ENCODE assay signal across 12 cellular contexts in the genomic region with DNA sequence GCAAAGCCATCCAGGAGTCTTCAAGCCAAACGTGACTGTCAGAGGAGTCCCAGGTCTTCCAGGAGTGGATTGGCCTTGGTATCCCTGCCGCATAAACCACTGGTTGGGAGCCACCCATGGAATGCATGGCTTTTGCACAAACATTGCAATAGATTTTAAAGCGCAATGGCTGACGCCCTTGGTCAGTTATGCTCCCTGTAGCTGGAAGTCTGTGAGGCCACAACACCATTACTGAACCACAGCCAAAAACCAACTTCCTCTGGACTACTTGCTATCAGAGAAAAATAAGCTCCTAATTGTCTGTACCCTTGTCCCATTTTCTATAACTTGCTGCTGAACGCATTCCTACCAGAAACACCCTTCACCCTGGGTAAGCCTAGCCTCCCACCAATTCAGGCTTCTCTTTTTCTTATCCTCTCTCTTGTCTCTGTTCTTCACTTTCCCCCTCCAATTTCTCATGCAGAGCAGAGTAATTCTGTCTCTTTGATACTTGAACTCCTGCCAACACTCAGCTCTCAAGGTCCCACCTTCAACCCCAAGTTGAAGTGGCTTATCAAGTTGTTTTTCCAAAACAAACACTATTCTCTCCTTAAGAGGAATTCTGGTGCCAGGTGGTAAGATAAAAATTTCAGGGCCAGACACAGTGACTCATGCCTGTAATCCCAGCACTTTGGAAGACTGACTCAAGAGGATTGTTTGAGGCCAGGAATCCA.
A peak's percentile ranks its signal among the peaks of the same experiment; 100 is the strongest.
DNase-seq lines count a peak whose midpoint lies in the region; ATAC-seq, FAIRE-seq and TF ChIP-seq lines count a peak whose summit lies in the region.
"Had no signal": no experiment of that assay in that cellular context is flagged by ENCODE, and none has a peak within 500 bp of the region (broad histone marks: within the 10 kb centered on the region; RNA-seq: fewer than 3 reads in every experiment).

No MANE protein-coding gene starts in this region.

- no peak overlapping the region for H3K4me3 ChIP-seq in tibial nerve
- H3K4me3 ChIP-seq: vagina had no signal

- H3K27ac ChIP-seq in RWPE1 (peak overlapping the region; percentile 44; the same call in 1 of the 2 replicates), foreskin keratinocyte (no peak overlapping the region), tibial nerve (no peak overlapping the region)
- H3K27ac ChIP-seq: vagina had no signal

- no peak for TF ChIP-seq CTCF in RWPE1 (conservative IDR thresholded peaks at IDR 0.05; ENCODE audit: low read depth)
- no peak for TF ChIP-seq CTCF in foreskin keratinocyte (conservative IDR thresholded peaks at IDR 0.05)
- TF ChIP-seq CTCF in tibial nerve (IDR thresholded peaks at IDR 0.05): no peak

- H3K9me3 ChIP-seq in tibial nerve: peaks cover 0 to 13% (median 4%) of the 10 kb centered on the region in 4 donors
- H3K9me3 ChIP-seq: vagina had no signal

- FAIRE-seq in frontal cortex (lab: Jason Lieb, UNC): no peak

- DNase-seq in Caki2 (ENCODE audit: low read depth): peak; percentile 27
- DNase-seq in LHCN-M2 (ENCODE audit: low read depth): peak; percentile 70
- no peak for DNase-seq in RWPE1 (ENCODE audit: low spot score)
- DNase-seq in foreskin keratinocyte: peak; percentile 30 to 61
- DNase-seq in NOMO-1 treated with DMSO at 0.1 percent for 48 hours (lab: John Stamatoyannopoulos, UW; ENCODE audit: unreplicated experiment): no peak
- DNase-seq in tibial nerve (ENCODE audit: low spot score in 2 of 2): no peak
- no peak for DNase-seq in activated CD4-positive, CD25-positive, alpha-beta regulatory T cell treated with anti-CD3 and anti-CD28 coated beads, Interleukin-2, amount 50 U/mL, for 72 hours
- no peak for DNase-seq in frontal cortex (ENCODE audit: low spot score in 2 of 2)
- DNase-seq: NCI-H2081 treated with DMSO at 0.1 percent for 48 hours, retina, T-helper 1 cell had no signal

- 81 to 88% methylated on average over 5 of the region's 5 CpGs for WGBS in tibial nerve, 2 donors

- in situ Hi-C loops in Caki2 (cut with HindIII; ENCODE audit: low pct_unique_long_range_greater_than_20kb, low sequenced_read_pairs): no loop called here

- no peak for TF ChIP-seq POLR2A in tibial nerve (IDR thresholded peaks at IDR 0.05)

- TF ChIP-seq EP300 in tibial nerve (IDR thresholded peaks at IDR 0.05): no peak

- H3K36me3 ChIP-seq in tibial nerve: no peaks in the 10 kb centered on the region
- H3K36me3 ChIP-seq: vagina had no signal

- H3K27me3 ChIP-seq in foreskin keratinocyte (no peaks in the 10 kb centered on the region), tibial nerve (no peaks in the 10 kb centered on the region)
- H3K27me3 ChIP-seq: vagina had no signal

- CTCF ChIA-PET in RWPE1 (lab: Yijun Ruan, JAX): no interaction called here

- no peaks in the 10 kb centered on the region for H3K4me1 ChIP-seq in foreskin keratinocyte
- H3K4me1 ChIP-seq in tibial nerve: peaks cover 0 to 24% (median 0%) of the 10 kb centered on the region in 4 donors

- POLR2A ChIA-PET in RWPE1 (lab: Yijun Ruan, JAX; ENCODE audit: low non-redundant PET): no interaction called here

- ATAC-seq in foreskin keratinocyte: peak; percentile 83

Comparison
In these comparisons a context has a peak if more than half of its experiments do, and no peak if none do; other contexts are left out.
1. DNase-seq: peak in Caki2 (single experiment), LHCN-M2 (single experiment) and foreskin keratinocyte (2 of 2); none in RWPE1 (single experiment), NOMO-1 treated with DMSO at 0.1 percent for 48 hours (single experiment), tibial nerve (0 of 2), activated CD4-positive, CD25-positive, alpha-beta regulatory T cell treated with anti-CD3 and anti-CD28 coated beads, Interleukin-2, amount 50 U/mL, for 72 hours (single experiment) and frontal cortex (0 of 2).